Comparison of ENCODE assay signal across 10 cellular contexts in genomic region chrX:17869580-17869979, GRCh38. TPM values are rescaled to one million over a fixed set of nuclear protein-coding genes. Genes with fewer than 3 reads are reported as not detected.
"Had no signal": no experiment of that assay in that cellular context is flagged by ENCODE, and none has a peak within 500 bp of the region (broad histone marks: within the 10 kb centered on the region; RNA-seq: fewer than 3 reads in every experiment).

No MANE protein-coding gene starts in this region.

- H3K4me1 Mint-ChIP-seq: IgD-negative memory B cell had no signal

- H3K36me3 Mint-ChIP-seq: IgD-negative memory B cell had no signal

- H3K4me3 Mint-ChIP-seq: IgD-negative memory B cell had no signal

- FAIRE-seq: HepG2, HTR-8/SVneo, K562 had no signal

- ATAC-seq: HepG2, K562 had no signal

- H3K27ac ChIP-seq: HL-60 had no signal

- DNase-seq: IMR-90, KBM-7, KG1 had no signal

- H3K27ac Mint-ChIP-seq: IgD-negative memory B cell had no signal

- H3K4me3 ChIP-seq: K562 had no signal

RNA-seq across cellular contexts. Expression of gene RAI2, which starts 8.5 kb away (rescaled TPM):
- total RNA-seq: HepG2, HT-29, HT1080, IMR-90, K562 had no signal
- polyA plus RNA-seq: HepG2, IgD-negative memory B cell, K562 had no signal
